1 cellular context compared by ENCODE assay signal in genomic region chr22:21592422-21592821, GRCh38.
TF ChIP-seq lines count a peak whose summit lies in the region.

No MANE protein-coding gene starts in this region.

TF ChIP-seq in K562, 482 proteins besides CTCF, POLR2A, EP300 and RAD21:
- TF ChIP-seq SETDB1 (IDR thresholded peaks at IDR 0.05; ENCODE audit: low read length) = peak; percentile 45
- TF ChIP-seq KLF13 (tag; IDR thresholded peaks at IDR 0.05; ENCODE audit: borderline replicate concordance, low read depth) = 0 out of 2 replicates have a peak, but pooled peaks have one; percentile 44
- TF ChIP-seq, protein P1, sequence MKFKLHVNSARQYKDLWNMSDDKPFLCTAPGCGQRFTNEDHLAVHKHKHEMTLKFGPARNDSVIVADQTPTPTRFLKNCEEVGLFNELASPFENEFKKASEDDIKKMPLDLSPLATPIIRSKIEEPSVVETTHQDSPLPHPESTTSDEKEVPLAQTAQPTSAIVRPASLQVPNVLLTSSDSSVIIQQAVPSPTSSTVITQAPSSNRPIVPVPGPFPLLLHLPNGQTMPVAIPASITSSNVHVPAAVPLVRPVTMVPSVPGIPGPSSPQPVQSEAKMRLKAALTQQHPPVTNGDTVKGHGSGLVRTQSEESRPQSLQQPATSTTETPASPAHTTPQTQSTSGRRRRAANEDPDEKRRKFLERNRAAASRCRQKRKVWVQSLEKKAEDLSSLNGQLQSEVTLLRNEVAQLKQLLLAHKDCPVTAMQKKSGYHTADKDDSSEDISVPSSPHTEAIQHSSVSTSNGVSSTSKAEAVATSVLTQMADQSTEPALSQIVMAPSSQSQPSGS (CRISPR knock-in tag; IDR thresholded peaks at IDR 0.05) = no peak
- 0 out of 2 replicates have a peak, but pooled peaks have one; percentile 24 for TF ChIP-seq PPARD (CRISPR knock-in tag; IDR thresholded peaks at IDR 0.05)
- 0 out of 2 replicates have a peak, but pooled peaks have one; percentile 66 for TF ChIP-seq ZNF830 (CRISPR knock-in tag; IDR thresholded peaks at IDR 0.05)
- no peak for TF ChIP-seq E2F3 (CRISPR knock-in tag; IDR thresholded peaks at IDR 0.05)
- TF ChIP-seq NR4A1 (CRISPR knock-in tag; IDR thresholded peaks at IDR 0.05) = 0 out of 2 replicates have a peak, but pooled peaks have one; percentile 83
- no peak for TF ChIP-seq NR4A1 (tag; IDR thresholded peaks at IDR 0.05)
- no peak for TF ChIP-seq ZNF23 (CRISPR knock-in tag; IDR thresholded peaks at IDR 0.05)
- TF ChIP-seq, protein P2, sequence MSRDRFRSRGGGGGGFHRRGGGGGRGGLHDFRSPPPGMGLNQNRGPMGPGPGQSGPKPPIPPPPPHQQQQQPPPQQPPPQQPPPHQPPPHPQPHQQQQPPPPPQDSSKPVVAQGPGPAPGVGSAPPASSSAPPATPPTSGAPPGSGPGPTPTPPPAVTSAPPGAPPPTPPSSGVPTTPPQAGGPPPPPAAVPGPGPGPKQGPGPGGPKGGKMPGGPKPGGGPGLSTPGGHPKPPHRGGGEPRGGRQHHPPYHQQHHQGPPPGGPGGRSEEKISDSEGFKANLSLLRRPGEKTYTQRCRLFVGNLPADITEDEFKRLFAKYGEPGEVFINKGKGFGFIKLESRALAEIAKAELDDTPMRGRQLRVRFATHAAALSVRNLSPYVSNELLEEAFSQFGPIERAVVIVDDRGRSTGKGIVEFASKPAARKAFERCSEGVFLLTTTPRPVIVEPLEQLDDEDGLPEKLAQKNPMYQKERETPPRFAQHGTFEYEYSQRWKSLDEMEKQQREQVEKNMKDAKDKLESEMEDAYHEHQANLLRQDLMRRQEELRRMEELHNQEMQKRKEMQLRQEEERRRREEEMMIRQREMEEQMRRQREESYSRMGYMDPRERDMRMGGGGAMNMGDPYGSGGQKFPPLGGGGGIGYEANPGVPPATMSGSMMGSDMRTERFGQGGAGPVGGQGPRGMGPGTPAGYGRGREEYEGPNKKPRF (IDR thresholded peaks at IDR 0.05; ENCODE audit: low read depth, low read length) = no peak
- 0 out of 2 replicates have a peak, but pooled peaks have one; percentile 3 for TF ChIP-seq CHD2 (IDR thresholded peaks at IDR 0.05; ENCODE audit: low read depth, low read length)
- TF ChIP-seq HNRNPUL1 (IDR thresholded peaks at IDR 0.05; ENCODE audit: low read length) = 0 out of 2 replicates have a peak, but pooled peaks have one; percentile 45
- no peak for TF ChIP-seq ZNF77 (CRISPR knock-in tag; IDR thresholded peaks at IDR 0.05)
- TF ChIP-seq LEF1 (IDR thresholded peaks at IDR 0.05) = no peak
- peak; percentile 72; the same call in 1 of the 2 replicates for TF ChIP-seq THAP12 (CRISPR knock-in tag; IDR thresholded peaks at IDR 0.05)
- no peak for TF ChIP-seq ZNF165 (CRISPR knock-in tag; IDR thresholded peaks at IDR 0.05; ENCODE audit: borderline replicate concordance)
- no peak for TF ChIP-seq PYGO2 (tag; IDR thresholded peaks at IDR 0.05)
- no peak for TF ChIP-seq HSF4 (CRISPR knock-in tag; IDR thresholded peaks at IDR 0.05; ENCODE audit: borderline replicate concordance)
